Comparison of ENCODE assay signal across 9 cellular contexts in the genomic region with DNA sequence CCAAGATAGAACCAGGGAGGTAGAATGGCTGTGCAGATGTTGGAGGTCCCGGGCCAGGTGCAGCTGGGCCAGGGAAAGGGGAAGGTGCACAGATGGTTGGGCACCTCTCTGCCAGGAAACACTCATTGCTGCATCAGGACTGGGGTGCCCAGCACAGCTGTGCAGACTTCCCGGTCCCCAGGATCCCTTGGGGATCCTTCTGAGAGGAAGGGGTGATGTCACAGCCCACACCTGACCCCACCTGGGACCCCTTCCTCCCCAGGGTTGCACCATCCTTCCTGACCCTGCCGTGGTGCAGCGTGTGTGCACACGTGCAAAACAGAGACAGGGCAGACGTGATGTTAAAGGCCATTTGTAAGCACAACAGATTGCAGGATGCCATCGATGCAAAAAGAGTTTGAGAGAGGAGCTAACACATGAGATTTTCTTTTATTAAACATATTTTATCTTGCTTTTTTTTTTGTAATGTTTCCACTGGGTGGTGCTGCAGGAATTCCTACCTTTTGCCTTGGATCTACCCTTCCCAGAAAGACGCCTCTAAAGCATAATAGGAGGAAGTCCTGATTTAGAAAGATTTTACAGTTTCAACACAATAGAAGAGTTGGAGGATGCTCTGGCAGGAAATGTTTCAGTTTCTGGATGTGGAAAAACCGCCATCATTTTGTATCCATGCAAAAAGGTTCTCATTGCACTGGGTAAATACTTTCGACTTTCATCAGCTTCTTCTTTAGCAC. TPM values are rescaled to one million over a fixed set of nuclear protein-coding genes. Genes with fewer than 3 reads are reported as not detected.
DNase-seq lines count a peak whose midpoint lies in the region; ATAC-seq and TF ChIP-seq lines count a peak whose summit lies in the region.
"Had no signal": no experiment of that assay in that cellular context is flagged by ENCODE, and none has a peak within 500 bp of the region (broad histone marks: within the 10 kb centered on the region; RNA-seq: fewer than 3 reads in every experiment).

No MANE protein-coding gene starts in this region.

- no peak overlapping the region for H2AFZ ChIP-seq in mesenchymal stem cell (ENCODE audit: low read depth, low read length)

- 63% methylated on average over 7 of the region's 10 CpGs for WGBS in mesenchymal stem cell
- 38 to 41% methylated on average over 9 to 10 of the region's 10 CpGs for WGBS in tibial nerve, 2 donors

- peak overlapping the region; percentile 47 for H4K8ac ChIP-seq in mesenchymal stem cell (ENCODE audit: low read length)

- H3K9me3 ChIP-seq in mesenchymal stem cell (ENCODE audit: control insufficient read depth, low read length) = no peaks in the 10 kb centered on the region
- H3K9me3 ChIP-seq in tibial nerve = no peaks in the 10 kb centered on the region

- peak overlapping the region; percentile 29 to 45 for H2BK12ac ChIP-seq in mesenchymal stem cell (ENCODE audit: low read length in 2 of 2)

- ATAC-seq in HG03439 (IDR thresholded peaks at IDR 0.05; ENCODE audit: unreplicated experiment) (peak; percentile 45), HG02970 (IDR thresholded peaks at IDR 0.05; ENCODE audit: low FRiP score, unreplicated experiment) (no peak), HG02938 (IDR thresholded peaks at IDR 0.05; ENCODE audit: unreplicated experiment) (no peak), GM21423 (IDR thresholded peaks at IDR 0.05; ENCODE audit: unreplicated experiment) (no peak)

- H3K36me3 ChIP-seq in mesenchymal stem cell (ENCODE audit: control insufficient read depth in 1 of 2, insufficient read depth in 2 of 2, low read depth in 1 of 2, low read length in 2 of 2) = peaks cover 3 to 31% of the 10 kb centered on the region in 2 experiments
- H3K36me3 ChIP-seq in tibial nerve = no peaks in the 10 kb centered on the region

- peak overlapping the region; percentile 82 for H2BK120ac ChIP-seq in mesenchymal stem cell (ENCODE audit: low read depth, low read length)

- peak overlapping the region; percentile 32 to 59 for H3K4ac ChIP-seq in mesenchymal stem cell (ENCODE audit: low read depth in 1 of 2, low read length in 2 of 2)

- H2BK15ac ChIP-seq in mesenchymal stem cell (ENCODE audit: low read depth, poor library complexity, severe bottlenecking) = no peak overlapping the region

- TF ChIP-seq POLR2A in tibial nerve (IDR thresholded peaks at IDR 0.05) = no peak

- H4K91ac ChIP-seq in mesenchymal stem cell (ENCODE audit: low read length) = peak overlapping the region; percentile 81

- H3K4me2 ChIP-seq in mesenchymal stem cell (ENCODE audit: low read length, poor library complexity, severe bottlenecking) = no peak overlapping the region

- peak; percentile 4 for TF ChIP-seq CTCF in astrocyte of the spinal cord (IDR thresholded peaks at IDR 0.05; ENCODE audit: low read depth, low read length)
- TF ChIP-seq CTCF in tibial nerve (IDR thresholded peaks at IDR 0.05) = no peak

- peak overlapping the region; percentile 6 to 37 for H3K18ac ChIP-seq in mesenchymal stem cell (ENCODE audit: low read depth in 1 of 2, low read length in 2 of 2)

- no peak overlapping the region for H2BK5ac ChIP-seq in mesenchymal stem cell (ENCODE audit: low read depth, low read length, poor library complexity, severe bottlenecking)

- peak in 1 of 2 donors; percentile 34 for TF ChIP-seq EP300 in tibial nerve (IDR thresholded peaks at IDR 0.05)

- H3K4me3 ChIP-seq in astrocyte of the spinal cord (ENCODE audit: low read depth, low read length) = no peak overlapping the region
- peak overlapping the region in 1 of 2 experiments; percentile 38 for H3K4me3 ChIP-seq in mesenchymal stem cell (ENCODE audit: insufficient read depth in 1 of 2, low read depth in 1 of 2, low read length in 2 of 2)
- no peak overlapping the region for H3K4me3 ChIP-seq in tibial nerve

- H3K27ac ChIP-seq in mesenchymal stem cell (ENCODE audit: low read length, poor library complexity, severe bottlenecking) (no peak overlapping the region), tibial nerve (no peak overlapping the region)

- in situ Hi-C loops in astrocyte of the spinal cord (cut with HindIII; ENCODE audit: low sequenced_read_pairs) = no loop called here

- no peak overlapping the region for H3K23ac ChIP-seq in mesenchymal stem cell (ENCODE audit: low read length in 2 of 2)

- H3K27me3 ChIP-seq in mesenchymal stem cell (ENCODE audit: control insufficient read depth in 1 of 2, insufficient read depth in 1 of 2, low read length in 2 of 2) = no peaks in the 10 kb centered on the region
- H3K27me3 ChIP-seq in tibial nerve = no peaks in the 10 kb centered on the region

- DNase-seq in Ammon's horn (ENCODE audit: low spot score) (peak; percentile 41), astrocyte of the spinal cord (ENCODE audit: low read depth, low spot score) (no peak), mesenchymal stem cell (peak; percentile 11), tibial nerve (ENCODE audit: low spot score in 2 of 2) (no peak)
- DNase-seq: NCI-H2029 treated with DMSO at 0.1 percent for 48 hours had no signal

- no peak overlapping the region for H2AK5ac ChIP-seq in mesenchymal stem cell (ENCODE audit: low read length, severe bottlenecking)

- H3K4me1 ChIP-seq in mesenchymal stem cell (ENCODE audit: control insufficient read depth, insufficient read depth, low read depth, low read length) (peaks cover 19% of the 10 kb centered on the region), tibial nerve (peaks cover 0 to 26% (median 15%) of the 10 kb centered on the region in 4 donors)

- H3K14ac ChIP-seq in mesenchymal stem cell (ENCODE audit: low read length in 2 of 2) = no peak overlapping the region

- H3K79me1 ChIP-seq in mesenchymal stem cell (replicated peaks; ENCODE audit: low read length, poor library complexity, severe bottlenecking) = peaks cover 3% of the 10 kb centered on the region

- H3K9ac ChIP-seq in mesenchymal stem cell (ENCODE audit: low read length) = peak overlapping the region; percentile 35

RNA-seq across cellular contexts. Expression of a gene that starts 14.8 kb away (rescaled TPM):
- polyA plus RNA-seq in mesenchymal stem cell (2013, experiment 1 of 2) = 62.4 TPM
- polyA plus RNA-seq in mesenchymal stem cell (2013, experiment 2 of 2) = 63.9 TPM
- 10 to 100 TPM in 3 of 4 donors, 1 to 10 TPM in 1; 9.4 to 28.6 (median 17.7) TPM for total RNA-seq in tibial nerve

Comparison
In these comparisons a context has a peak if more than half of its experiments do, and no peak if none do; other contexts are left out.
1. DNase-seq: peak in Ammon's horn (single experiment) and mesenchymal stem cell (single experiment); none in astrocyte of the spinal cord (single experiment) and tibial nerve (0 of 2).